In the genomic region with DNA sequence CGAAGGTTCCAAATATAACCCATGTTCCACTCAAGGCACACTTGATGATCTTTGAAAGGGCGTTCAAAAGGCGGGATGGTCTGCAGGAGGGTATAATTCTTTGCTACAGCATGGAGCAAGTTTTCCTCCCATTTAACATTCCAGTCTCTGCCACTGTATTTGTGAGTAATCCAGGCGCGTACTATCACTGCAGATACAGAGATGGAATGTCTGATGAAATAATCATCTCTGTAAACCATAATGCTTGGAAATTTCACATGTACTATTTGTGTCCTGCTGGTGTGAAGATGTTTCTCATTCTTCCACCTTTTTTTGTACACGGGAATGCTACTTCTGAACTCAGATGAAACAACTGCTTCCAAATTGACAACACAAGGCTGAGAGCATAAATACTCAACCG, we compare ENCODE assay signal across 1 cellular context.
TF ChIP-seq lines count a peak whose summit lies in the region.

No MANE protein-coding gene starts in this region.

TF ChIP-seq in WTC11, 78 proteins besides CTCF, POLR2A, EP300 and RAD21:
- no peak for TF ChIP-seq ZNF532 (CRISPR knock-in tag; IDR thresholded peaks at IDR 0.05; ENCODE audit: borderline replicate concordance)
- TF ChIP-seq, protein P1, sequence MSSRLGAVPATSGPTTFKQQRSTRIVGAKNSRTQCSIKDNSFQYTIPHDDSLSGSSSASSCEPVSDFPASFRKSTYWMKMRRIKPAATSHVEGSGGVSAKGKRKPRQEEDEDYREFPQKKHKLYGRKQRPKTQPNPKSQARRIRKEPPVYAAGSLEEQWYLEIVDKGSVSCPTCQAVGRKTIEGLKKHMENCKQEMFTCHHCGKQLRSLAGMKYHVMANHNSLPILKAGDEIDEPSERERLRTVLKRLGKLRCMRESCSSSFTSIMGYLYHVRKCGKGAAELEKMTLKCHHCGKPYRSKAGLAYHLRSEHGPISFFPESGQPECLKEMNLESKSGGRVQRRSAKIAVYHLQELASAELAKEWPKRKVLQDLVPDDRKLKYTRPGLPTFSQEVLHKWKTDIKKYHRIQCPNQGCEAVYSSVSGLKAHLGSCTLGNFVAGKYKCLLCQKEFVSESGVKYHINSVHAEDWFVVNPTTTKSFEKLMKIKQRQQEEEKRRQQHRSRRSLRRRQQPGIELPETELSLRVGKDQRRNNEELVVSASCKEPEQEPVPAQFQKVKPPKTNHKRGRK (CRISPR knock-in tag; IDR thresholded peaks at IDR 0.05; ENCODE audit: borderline replicate concordance) = no peak
- TF ChIP-seq RORB (CRISPR knock-in tag; IDR thresholded peaks at IDR 0.05) = no peak
- TF ChIP-seq, protein P2, sequence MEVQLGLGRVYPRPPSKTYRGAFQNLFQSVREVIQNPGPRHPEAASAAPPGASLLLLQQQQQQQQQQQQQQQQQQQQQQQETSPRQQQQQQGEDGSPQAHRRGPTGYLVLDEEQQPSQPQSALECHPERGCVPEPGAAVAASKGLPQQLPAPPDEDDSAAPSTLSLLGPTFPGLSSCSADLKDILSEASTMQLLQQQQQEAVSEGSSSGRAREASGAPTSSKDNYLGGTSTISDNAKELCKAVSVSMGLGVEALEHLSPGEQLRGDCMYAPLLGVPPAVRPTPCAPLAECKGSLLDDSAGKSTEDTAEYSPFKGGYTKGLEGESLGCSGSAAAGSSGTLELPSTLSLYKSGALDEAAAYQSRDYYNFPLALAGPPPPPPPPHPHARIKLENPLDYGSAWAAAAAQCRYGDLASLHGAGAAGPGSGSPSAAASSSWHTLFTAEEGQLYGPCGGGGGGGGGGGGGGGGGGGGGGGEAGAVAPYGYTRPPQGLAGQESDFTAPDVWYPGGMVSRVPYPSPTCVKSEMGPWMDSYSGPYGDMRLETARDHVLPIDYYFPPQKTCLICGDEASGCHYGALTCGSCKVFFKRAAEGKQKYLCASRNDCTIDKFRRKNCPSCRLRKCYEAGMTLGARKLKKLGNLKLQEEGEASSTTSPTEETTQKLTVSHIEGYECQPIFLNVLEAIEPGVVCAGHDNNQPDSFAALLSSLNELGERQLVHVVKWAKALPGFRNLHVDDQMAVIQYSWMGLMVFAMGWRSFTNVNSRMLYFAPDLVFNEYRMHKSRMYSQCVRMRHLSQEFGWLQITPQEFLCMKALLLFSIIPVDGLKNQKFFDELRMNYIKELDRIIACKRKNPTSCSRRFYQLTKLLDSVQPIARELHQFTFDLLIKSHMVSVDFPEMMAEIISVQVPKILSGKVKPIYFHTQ (CRISPR knock-in tag; IDR thresholded peaks at IDR 0.05) = no peak
- no peak for TF ChIP-seq ARID4B (CRISPR knock-in tag; IDR thresholded peaks at IDR 0.05; ENCODE audit: borderline replicate concordance)
- TF ChIP-seq USF1 (CRISPR knock-in tag; IDR thresholded peaks at IDR 0.05) = no peak
- TF ChIP-seq ZBTB21 (CRISPR knock-in tag; IDR thresholded peaks at IDR 0.05; ENCODE audit: borderline replicate concordance) = no peak
- TF ChIP-seq CREB1 (CRISPR knock-in tag; IDR thresholded peaks at IDR 0.05) = no peak
- no peak for TF ChIP-seq NR1H2 (CRISPR knock-in tag; IDR thresholded peaks at IDR 0.05)
- TF ChIP-seq, protein P3, sequence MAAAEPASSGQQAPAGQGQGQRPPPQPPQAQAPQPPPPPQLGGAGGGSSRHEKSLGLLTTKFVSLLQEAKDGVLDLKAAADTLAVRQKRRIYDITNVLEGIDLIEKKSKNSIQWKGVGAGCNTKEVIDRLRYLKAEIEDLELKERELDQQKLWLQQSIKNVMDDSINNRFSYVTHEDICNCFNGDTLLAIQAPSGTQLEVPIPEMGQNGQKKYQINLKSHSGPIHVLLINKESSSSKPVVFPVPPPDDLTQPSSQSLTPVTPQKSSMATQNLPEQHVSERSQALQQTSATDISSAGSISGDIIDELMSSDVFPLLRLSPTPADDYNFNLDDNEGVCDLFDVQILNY (CRISPR knock-in tag; IDR thresholded peaks at IDR 0.05) = no peak
- no peak for TF ChIP-seq JUN (CRISPR knock-in tag; IDR thresholded peaks at IDR 0.05)
- no peak for TF ChIP-seq IRF2 (CRISPR knock-in tag; IDR thresholded peaks at IDR 0.05; ENCODE audit: borderline replicate concordance, low read depth)
- no peak for TF ChIP-seq JAZF1 (CRISPR knock-in tag; IDR thresholded peaks at IDR 0.05)
- no peak for TF ChIP-seq FOXP1 (CRISPR knock-in tag; IDR thresholded peaks at IDR 0.05; ENCODE audit: borderline replicate concordance)
- no peak for TF ChIP-seq SP1 (CRISPR knock-in tag; conservative IDR thresholded peaks at IDR 0.05)
- TF ChIP-seq STAT6 (CRISPR knock-in tag; conservative IDR thresholded peaks at IDR 0.05; ENCODE audit: low read depth) = no peak
- TF ChIP-seq, protein P4, sequence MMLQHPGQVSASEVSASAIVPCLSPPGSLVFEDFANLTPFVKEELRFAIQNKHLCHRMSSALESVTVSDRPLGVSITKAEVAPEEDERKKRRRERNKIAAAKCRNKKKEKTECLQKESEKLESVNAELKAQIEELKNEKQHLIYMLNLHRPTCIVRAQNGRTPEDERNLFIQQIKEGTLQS (CRISPR knock-in tag; conservative IDR thresholded peaks at IDR 0.05) = no peak
- TF ChIP-seq, protein P5, sequence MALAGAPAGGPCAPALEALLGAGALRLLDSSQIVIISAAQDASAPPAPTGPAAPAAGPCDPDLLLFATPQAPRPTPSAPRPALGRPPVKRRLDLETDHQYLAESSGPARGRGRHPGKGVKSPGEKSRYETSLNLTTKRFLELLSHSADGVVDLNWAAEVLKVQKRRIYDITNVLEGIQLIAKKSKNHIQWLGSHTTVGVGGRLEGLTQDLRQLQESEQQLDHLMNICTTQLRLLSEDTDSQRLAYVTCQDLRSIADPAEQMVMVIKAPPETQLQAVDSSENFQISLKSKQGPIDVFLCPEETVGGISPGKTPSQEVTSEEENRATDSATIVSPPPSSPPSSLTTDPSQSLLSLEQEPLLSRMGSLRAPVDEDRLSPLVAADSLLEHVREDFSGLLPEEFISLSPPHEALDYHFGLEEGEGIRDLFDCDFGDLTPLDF (CRISPR knock-in tag; IDR thresholded peaks at IDR 0.05) = no peak
- TF ChIP-seq ZNF263 (CRISPR knock-in tag; IDR thresholded peaks at IDR 0.05; ENCODE audit: low read depth) = no peak
